11 cellular contexts compared by ENCODE assay signal in genomic region chr2:180890781-180891180, GRCh38.
"Had no signal": no experiment of that assay in that cellular context is flagged by ENCODE, and none has a peak within 500 bp of the region (broad histone marks: within the 10 kb centered on the region; RNA-seq: fewer than 3 reads in every experiment).

No MANE protein-coding gene starts in this region.

- H3K36me3 ChIP-seq: gastrocnemius medialis, heart right ventricle, stomach, thoracic aorta had no signal

- H3K4me3 ChIP-seq: gastrocnemius medialis, heart right ventricle, skin epidermis, stomach, thoracic aorta had no signal

- DNase-seq: activated B cell treated with CpG ODN at 0.5 μM for 24 hours; activated CD4-positive, alpha-beta T cell treated with anti-CD3 and anti-CD28 coated beads, Interleukin-2, amount 10 ng/mL, durations not matched to agents 24 days and 14 days; activated naive CD4-positive, alpha-beta T cell treated with anti-CD3 and anti-CD28 coated beads for 36 hours; effector memory CD8-positive, alpha-beta T cell; gastrocnemius medialis; heart right ventricle; stomach; T-helper 2 cell had no signal

- H3K27me3 ChIP-seq: gastrocnemius medialis, heart right ventricle, stomach had no signal

- H3K27ac ChIP-seq: epithelial cell of prostate, gastrocnemius medialis, heart right ventricle, skin epidermis, stomach, thoracic aorta had no signal

- H3K9me3 ChIP-seq: gastrocnemius medialis, stomach, thoracic aorta had no signal

- H3K4me1 ChIP-seq: gastrocnemius medialis, heart right ventricle, stomach had no signal
